In the genomic region with DNA sequence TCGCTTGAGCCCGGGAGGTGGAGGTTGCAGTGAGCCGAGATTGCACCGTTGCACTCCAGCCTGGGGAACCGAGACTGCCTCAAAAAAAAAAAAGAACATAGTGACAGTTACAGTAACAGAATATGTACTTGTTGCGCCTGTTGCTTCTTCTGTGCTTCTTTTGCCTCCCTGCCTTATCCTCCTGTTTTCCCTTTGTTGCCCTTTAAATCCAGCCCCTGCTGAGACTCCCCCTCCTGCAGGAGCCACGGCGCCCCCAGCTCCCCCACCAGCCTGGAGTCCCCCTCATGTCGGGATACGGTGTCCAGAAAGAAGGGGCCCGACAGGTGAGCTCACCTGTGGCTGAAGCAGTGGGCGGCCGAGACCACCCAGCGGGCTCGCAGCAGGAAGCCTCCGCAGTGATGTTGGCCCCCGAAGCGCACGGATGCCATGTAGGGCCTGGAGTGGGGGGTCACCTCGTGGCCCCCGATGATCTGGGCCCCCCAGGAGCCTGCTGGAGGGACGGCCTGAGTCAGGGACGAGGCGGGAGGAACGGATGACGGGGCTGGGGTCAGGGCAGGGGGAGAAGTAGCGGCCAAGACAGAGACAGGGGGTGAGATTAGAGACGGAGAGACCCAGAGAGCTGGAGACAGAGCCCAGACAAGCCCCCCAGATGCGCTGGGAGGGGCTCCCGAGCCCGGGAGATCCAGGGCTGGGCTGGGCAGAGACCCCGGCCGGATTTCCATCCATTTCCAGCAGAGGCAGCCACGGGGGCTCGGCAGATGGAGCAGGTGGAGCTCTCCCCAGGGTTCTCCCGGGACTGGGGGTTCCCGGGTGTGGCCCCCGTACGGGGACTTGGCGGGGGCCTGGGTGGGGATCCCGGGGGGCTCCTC, we compare ENCODE assay signal across 33 cellular contexts. TPM values are rescaled to one million over a fixed set of nuclear protein-coding genes. Genes with fewer than 3 reads are reported as not detected.
DNase-seq lines count a peak whose midpoint lies in the region; ATAC-seq and TF ChIP-seq lines count a peak whose summit lies in the region.
"Had no signal": no experiment of that assay in that cellular context is flagged by ENCODE, and none has a peak within 500 bp of the region (broad histone marks: within the 10 kb centered on the region; RNA-seq: fewer than 3 reads in every experiment).

No MANE protein-coding gene starts in this region.

- H3K4me1 ChIP-seq in right cardiac atrium (ENCODE audit: control insufficient read depth, insufficient read depth, low read length) (no peaks in the 10 kb centered on the region), upper lobe of right lung (no peaks in the 10 kb centered on the region), tibial nerve (no peaks in the 10 kb centered on the region)
- H3K4me1 ChIP-seq: BE2C, foreskin keratinocyte, HAP-1, SJCRH30, transverse colon had no signal

- ATAC-seq in right cardiac atrium (peak in 1 of 2 donors; percentile 17), natural killer cell (no peak), upper lobe of right lung (peak; percentile 13), GM18520 (IDR thresholded peaks at IDR 0.05; ENCODE audit: unreplicated experiment) (no peak)
- ATAC-seq: foreskin keratinocyte, left lobe of liver had no signal

- DNase-seq in right cardiac atrium (peak in 2 of 3 donors; percentile 38 to 42), cardiac septum (ENCODE audit: low spot score) (no peak), NOMO-1 treated with dmso at 0.1 percent for 144 hours (lab: John Stamatoyannopoulos, UW; ENCODE audit: unreplicated experiment) (peak; percentile 21), natural killer cell (no peak), upper lobe of right lung (no peak), tibial nerve (ENCODE audit: low spot score in 2 of 2) (no peak), NCI-H2029 (lab: John Stamatoyannopoulos, UW) (no peak)
- DNase-seq: activated CD4-positive, alpha-beta T cell treated with anti-CD3 and anti-CD28 coated beads, Interleukin-2, amount 10 ng/mL, durations not matched to agents 24 days and 14 days; activated CD8-positive, alpha-beta memory T cell treated with anti-CD3 and anti-CD28 coated beads, Interleukin-2, amount 10 ng/mL, durations not matched to agents 7 days and 5 days; activated naive CD4-positive, alpha-beta T cell treated with Interleukin-2 at 50 U/mL for 16 hours; BE2C; brain microvascular endothelial cell; effector memory CD8-positive, alpha-beta T cell; foreskin keratinocyte; Karpas-422; NCI-H1092; NCI-H187; NCI-H526; NK-92 treated with Interleukin-12 subunit alpha and Interleukin-12 subunit beta, amount 100 ng/mL, for 24 hours; nucleus accumbens; SJCRH30; small intestine; T1000; transverse colon had no signal

- intact Hi-C loops in right cardiac atrium (cut with DNase I) (no loop called here), cardiac septum (cut with DNase I) (no loop called here), natural killer cell (cut with micrococcal nuclease) (no loop called here), upper lobe of right lung (cut with DNase I) (no loop called here)

- H3K36me3 Mint-ChIP-seq in natural killer cell, result no peaks in the 10 kb centered on the region
- H3K36me3 Mint-ChIP-seq: activated CD8-positive, alpha-beta memory T cell treated with anti-CD3 and anti-CD28 coated beads, Interleukin-2, amount 10 ng/mL, durations not matched to agents 7 days and 5 days; memory B cell had no signal

- TF ChIP-seq CTCF in natural killer cell (IDR thresholded peaks at IDR 0.05), result no peak
- no peak for TF ChIP-seq CTCF in upper lobe of right lung (IDR thresholded peaks at IDR 0.05)
- no peak for TF ChIP-seq CTCF in tibial nerve (IDR thresholded peaks at IDR 0.05)

- no peak for TF ChIP-seq POLR2A in tibial nerve (IDR thresholded peaks at IDR 0.05)

- H3K27me3 Mint-ChIP-seq in natural killer cell (ENCODE audit: low read depth in 2 of 2), result no peaks in the 10 kb centered on the region

- peak overlapping the region; percentile 77 for H3K4me3 Mint-ChIP-seq in natural killer cell
- H3K4me3 Mint-ChIP-seq: activated CD4-positive, alpha-beta T cell treated with anti-CD3 and anti-CD28 coated beads, Interleukin-2, amount 10 ng/mL, durations not matched to agents 24 days and 14 days; activated CD8-positive, alpha-beta memory T cell treated with anti-CD3 and anti-CD28 coated beads, Interleukin-2, amount 10 ng/mL, durations not matched to agents 7 days and 5 days; memory B cell had no signal

- H3K4me1 Mint-ChIP-seq in natural killer cell, result no peaks in the 10 kb centered on the region
- H3K4me1 Mint-ChIP-seq: activated CD4-positive, alpha-beta T cell treated with anti-CD3 and anti-CD28 coated beads, Interleukin-2, amount 10 ng/mL, durations not matched to agents 24 days and 14 days; memory B cell had no signal

- WGBS in right cardiac atrium, result 41% methylated on average over 41 of the region's 41 CpGs
- WGBS in tibial nerve, 2 donors, result 43 to 47% methylated on average over 34 to 36 of the region's 41 CpGs

- H3K27me3 ChIP-seq in right cardiac atrium (ENCODE audit: control insufficient read depth, insufficient read depth) (no peaks in the 10 kb centered on the region), upper lobe of right lung (peaks cover 14% of the 10 kb centered on the region), tibial nerve (peaks cover 0 to 20% of the 10 kb centered on the region in 2 donors)
- H3K27me3 ChIP-seq: BE2C, brain microvascular endothelial cell, foreskin keratinocyte had no signal

- H3K9me3 ChIP-seq in right cardiac atrium (ENCODE audit: control insufficient read depth, low read length), result no peaks in the 10 kb centered on the region
- H3K9me3 ChIP-seq in upper lobe of right lung, result no peaks in the 10 kb centered on the region
- H3K9me3 ChIP-seq in tibial nerve, result no peaks in the 10 kb centered on the region
- H3K9me3 ChIP-seq: BE2C, HAP-1, SJCRH30, transverse colon had no signal

- no peak overlapping the region for H3K27ac ChIP-seq in right cardiac atrium (ENCODE audit: low read length)
- no peak overlapping the region for H3K27ac ChIP-seq in upper lobe of right lung
- no peak overlapping the region for H3K27ac ChIP-seq in tibial nerve
- H3K27ac ChIP-seq: brain microvascular endothelial cell, foreskin keratinocyte, SJCRH30, transverse colon had no signal

- H3K4me3 ChIP-seq in right cardiac atrium (ENCODE audit: low read length) (no peak overlapping the region), upper lobe of right lung (no peak overlapping the region), tibial nerve (no peak overlapping the region)
- H3K4me3 ChIP-seq: HAP-1, SJCRH30, transverse colon had no signal

- H3K27ac Mint-ChIP-seq in natural killer cell, result peak overlapping the region in 1 of 2 donors; percentile 34
- H3K27ac Mint-ChIP-seq: activated CD4-positive, alpha-beta T cell treated with anti-CD3 and anti-CD28 coated beads, Interleukin-2, amount 10 ng/mL, durations not matched to agents 24 days and 14 days; activated CD8-positive, alpha-beta memory T cell treated with anti-CD3 and anti-CD28 coated beads, Interleukin-2, amount 10 ng/mL, durations not matched to agents 7 days and 5 days; effector memory CD8-positive, alpha-beta T cell; memory B cell had no signal

- H3K36me3 ChIP-seq in upper lobe of right lung (no peaks in the 10 kb centered on the region), tibial nerve (no peaks in the 10 kb centered on the region)
- H3K36me3 ChIP-seq: BE2C, brain microvascular endothelial cell, HAP-1, SJCRH30, transverse colon had no signal

- no peaks in the 10 kb centered on the region for H3K9me3 Mint-ChIP-seq in natural killer cell
- H3K9me3 Mint-ChIP-seq: activated CD4-positive, alpha-beta T cell treated with anti-CD3 and anti-CD28 coated beads, Interleukin-2, amount 10 ng/mL, durations not matched to agents 24 days and 14 days; effector memory CD8-positive, alpha-beta T cell; memory B cell had no signal

- no peak for TF ChIP-seq EP300 in tibial nerve (IDR thresholded peaks at IDR 0.05)

RNA-seq across cellular contexts. Expression of a gene that starts 0.5 kb away (rescaled TPM):
- total RNA-seq in right cardiac atrium, result not detected
- polyA plus RNA-seq in right cardiac atrium, result not detected
- not detected for total RNA-seq in cardiac septum
- 10 to 100 TPM in 1 of 3 donors, 1 to 10 TPM in 2; 1.5 to 11.7 (median 4.5) TPM for total RNA-seq in natural killer cell
- total RNA-seq in upper lobe of right lung, result not detected
- not detected for total RNA-seq in tibial nerve
- total RNA-seq: A673; activated CD4-positive, alpha-beta T cell treated with anti-CD3 and anti-CD28 coated beads, Interleukin-2, amount 10 ng/mL, durations not matched to agents 24 days and 14 days; foreskin keratinocyte; HT1080; left lobe of liver; renal cortical epithelial cell; RPMI7951; SJCRH30; transverse colon had no signal
- polyA plus RNA-seq: esophagus, foreskin keratinocyte, small intestine had no signal

RNA-seq across cellular contexts. Expression of a gene that starts 14.0 kb away (rescaled TPM):
- 10 to 100 TPM; 34.9 to 84.9 (median 46.9) TPM for total RNA-seq in right cardiac atrium
- polyA plus RNA-seq in right cardiac atrium, result 30.3 TPM
- 18.9 TPM for total RNA-seq in cardiac septum
- total RNA-seq in natural killer cell, result 1 to 10 TPM in 1 of 3 donors, under 1 TPM in 1, not detected in 1; 0.59 to 1.0 TPM
- total RNA-seq in upper lobe of right lung, result 56.9 TPM
- total RNA-seq in tibial nerve, result 100 to 1,000 TPM in 1 of 4 donors, 10 to 100 TPM in 3; 65.7 to 101 (median 98.0) TPM
- total RNA-seq: activated CD4-positive, alpha-beta T cell treated with anti-CD3 and anti-CD28 coated beads, Interleukin-2, amount 10 ng/mL, durations not matched to agents 24 days and 14 days; activated CD8-positive, alpha-beta memory T cell treated with anti-CD3 and anti-CD28 coated beads, Interleukin-2, amount 10 ng/mL, durations not matched to agents 7 days and 5 days; HT1080; RPMI7951 had no signal

RNA-seq across cellular contexts. Expression of a gene that starts 18.5 kb away (rescaled TPM):
- 100 to 1,000 TPM in 1 of 4 donors, 10 to 100 TPM in 3; 47.1 to 110 (median 61.9) TPM for total RNA-seq in right cardiac atrium
- polyA plus RNA-seq in right cardiac atrium, result 64.1 TPM
- total RNA-seq in cardiac septum, result 136 TPM
- 1 to 10 TPM; 1.5 to 1.9 (median 1.5) TPM for total RNA-seq in natural killer cell
- 114 TPM for total RNA-seq in upper lobe of right lung
- total RNA-seq in tibial nerve, result 100 to 1,000 TPM; 582 to 977 (median 642) TPM

RNA-seq across cellular contexts. Expression of a gene that starts 31.7 kb away (rescaled TPM):
- total RNA-seq in right cardiac atrium (10 to 100 TPM; 21.7 to 37.6 (median 28.0) TPM), cardiac septum (31.4 TPM), natural killer cell (100 to 1,000 TPM; 119 to 149 (median 146) TPM), upper lobe of right lung (32.9 TPM), tibial nerve (10 to 100 TPM; 38.0 to 90.9 (median 55.3) TPM)
- polyA plus RNA-seq in right cardiac atrium, result 24.5 TPM

RNA-seq across cellular contexts. Expression of a gene that starts 55.0 kb away (rescaled TPM):
- total RNA-seq in right cardiac atrium (under 1 TPM in 3 of 4 donors, not detected in 1; 0.15 to 0.34 (median 0.17) TPM), cardiac septum (not detected), natural killer cell (under 1 TPM; 0.31 to 0.58 (median 0.41) TPM), upper lobe of right lung (0.52 TPM), tibial nerve (1 to 10 TPM in 3 of 4 donors, under 1 TPM in 1; 0.30 to 9.0 (median 3.4) TPM)
- polyA plus RNA-seq in right cardiac atrium, result 0.23 TPM
- total RNA-seq: activated CD4-positive, alpha-beta T cell treated with anti-CD3 and anti-CD28 coated beads, Interleukin-2, amount 10 ng/mL, durations not matched to agents 24 days and 14 days; activated CD8-positive, alpha-beta memory T cell treated with anti-CD3 and anti-CD28 coated beads, Interleukin-2, amount 10 ng/mL, durations not matched to agents 7 days and 5 days; foreskin keratinocyte; HT1080; RPMI7951; SJCRH30; transverse colon had no signal
- polyA plus RNA-seq: foreskin keratinocyte had no signal

Comparison
In these comparisons a context has a peak if more than half of its experiments do, and no peak if none do; other contexts are left out.
1. DNase-seq: peak in right cardiac atrium (2 of 3) and NOMO-1 treated with dmso at 0.1 percent for 144 hours (single experiment); none in cardiac septum (single experiment), natural killer cell (single experiment), upper lobe of right lung (single experiment), tibial nerve (0 of 2) and NCI-H2029 (single experiment).
2. RNA of a gene that starts 18.5 kb away (total RNA-seq): 582 to 977 TPM in tibial nerve, 136 TPM in cardiac septum (single experiment), 114 TPM in upper lobe of right lung (single experiment) and 47.1 to 110 TPM in right cardiac atrium; 1.5 to 1.9 TPM in natural killer cell; every median in the first group is over 10 times any median in the second.